25 cellular contexts compared by ENCODE assay signal in genomic region chr3:52789746-52790040, GRCh38. TPM values are rescaled to one million over a fixed set of nuclear protein-coding genes. Genes with fewer than 3 reads are reported as not detected.
A peak's percentile ranks its signal among the peaks of the same experiment; 100 is the strongest.
DNase-seq lines count a peak whose midpoint lies in the region; ATAC-seq and TF ChIP-seq lines count a peak whose summit lies in the region.
"Had no signal": no experiment of that assay in that cellular context is flagged by ENCODE, and none has a peak within 500 bp of the region (broad histone marks: within the 10 kb centered on the region; RNA-seq: fewer than 3 reads in every experiment).

No MANE protein-coding gene starts in this region.

- H4K20me1 ChIP-seq in BLaER1 = no peaks in the 10 kb centered on the region

- H3K4me1 Mint-ChIP-seq in WTC11 = no peaks in the 10 kb centered on the region

- no peak for TF ChIP-seq RAD21 in liver (IDR thresholded peaks at IDR 0.05)

- H3K9me3 ChIP-seq in BLaER1 (no peaks in the 10 kb centered on the region), liver (ENCODE audit: control insufficient read depth in 4 of 4, low read length in 3 of 4) (no peaks in the 10 kb centered on the region)
- H3K9me3 ChIP-seq: Caco-2, SJCRH30 had no signal

- POLR2A ChIA-PET in WTC11 (lab: Charles Lee) = no interaction called here

- no peaks in the 10 kb centered on the region for H3K27me3 Mint-ChIP-seq in WTC11 (ENCODE audit: low read depth)

- H3K4me2 ChIP-seq in BLaER1 = peak overlapping the region; percentile 90

- no peak overlapping the region for H3K27ac Mint-ChIP-seq in WTC11
- H3K27ac Mint-ChIP-seq: CD8-positive, alpha-beta T cell had no signal

- H3K36me3 ChIP-seq in BLaER1 (no peaks in the 10 kb centered on the region), liver (ENCODE audit: control insufficient read depth in 4 of 4, insufficient read depth in 3 of 4, low read depth in 1 of 4, low read length in 3 of 4) (peaks cover 4 to 42% (median 30%) of the 10 kb centered on the region in 4 donors)
- H3K36me3 ChIP-seq: SJCRH30 had no signal

- TF ChIP-seq CTCF in WTC11 (IDR thresholded peaks at IDR 0.05) (no peak), liver (IDR thresholded peaks at IDR 0.05; ENCODE audit: low read depth, low read length, missing input control) (no peak), omental fat pad (IDR thresholded peaks at IDR 0.05) (no peak)

- no peaks in the 10 kb centered on the region for H3K9me3 Mint-ChIP-seq in WTC11
- H3K9me3 Mint-ChIP-seq: CD8-positive, alpha-beta T cell had no signal

- H3K4me1 ChIP-seq in BLaER1 = peaks cover 64% of the 10 kb centered on the region
- H3K4me1 ChIP-seq in liver (ENCODE audit: control insufficient read depth in 4 of 4, insufficient read depth in 4 of 4, low read length in 3 of 4) = peaks cover 20 to 93% (median 75%) of the 10 kb centered on the region in 4 donors
- H3K4me1 ChIP-seq: Caco-2, SJCRH30 had no signal

- no peak overlapping the region for H3K4me3 Mint-ChIP-seq in WTC11
- H3K4me3 Mint-ChIP-seq: CD8-positive, alpha-beta T cell had no signal

- H3K36me3 Mint-ChIP-seq in WTC11 = no peaks in the 10 kb centered on the region
- H3K36me3 Mint-ChIP-seq: CD8-positive, alpha-beta T cell had no signal

- H3K27me3 ChIP-seq in BLaER1 (no peaks in the 10 kb centered on the region), liver (ENCODE audit: control insufficient read depth in 4 of 4, insufficient read depth in 4 of 4, low read length in 3 of 4) (no peaks in the 10 kb centered on the region)
- H3K27me3 ChIP-seq: SJCRH30 had no signal

- ATAC-seq in WTC11 = no peak
- ATAC-seq in omental fat pad (ENCODE audit: low FRiP score) = no peak
- no peak for ATAC-seq in GM19455 (IDR thresholded peaks at IDR 0.05; ENCODE audit: unreplicated experiment)
- ATAC-seq: CD8-positive, alpha-beta T cell; PC-3; SK-N-SH treated with all-trans-retinoic acid at 6 μM for 48 hours had no signal

- peak overlapping the region; percentile 26; the same call in 1 of the 2 replicates for H3K9ac ChIP-seq in BLaER1
- H3K9ac ChIP-seq in liver (ENCODE audit: low read depth in 1 of 2, low read length in 2 of 2) = no peak overlapping the region

- H3K27ac ChIP-seq in BLaER1 (peak overlapping the region; percentile 93), liver (ENCODE audit: low read depth in 1 of 2, low read length in 2 of 2) (peak overlapping the region; percentile 8 to 26)
- H3K27ac ChIP-seq: C4-2B, SJCRH30 had no signal

- no peak for DNase-seq in WTC11 (ENCODE audit: low spot score)
- peak; percentile 75 for DNase-seq in posterior vena cava (ENCODE audit: low spot score)
- no peak for DNase-seq in omental fat pad (ENCODE audit: low spot score)
- DNase-seq in NCI-H345 (lab: John Stamatoyannopoulos, UW) = no peak
- DNase-seq: AML-193; Caco-2; DMS79; GF-D8; Karpas-422; NCI-H1092; NCI-H1436; NCI-H187 treated with DMSO at 0.1 percent for 48 hours; NCI-H2171 treated with DMSO at 0.1 percent for 48 hours; NCI-H524; NCI-H774; NK-92 treated with Interleukin-12 subunit alpha and Interleukin-12 subunit beta, amount 100 ng/mL, for 24 hours; PC-3; SJCRH30 had no signal

- H3K4me3 ChIP-seq in BLaER1 (no peak overlapping the region), liver (ENCODE audit: low read depth in 1 of 3, low read length in 3 of 3) (no peak overlapping the region)
- H3K4me3 ChIP-seq: SJCRH30 had no signal

- whole genome bisulfite sequencing in liver = 73% methylated on average over 6 of the region's 6 CpGs

- intact Hi-C loops in posterior vena cava (cut with DNase I) = no loop called here

- CTCF ChIA-PET in WTC11 (lab: Charles Lee) = interaction anchor here (1.9 to 5.4 kb wide), 2 partner anchors 10 to 31 kb away, joined by 9 to 41 read pairs; no protein-coding TSS in a partner anchor

TF ChIP-seq in WTC11, 78 proteins besides CTCF, POLR2A, EP300 and RAD21 (continues in another document):
- TF ChIP-seq ZNF219 (CRISPR knock-in tag; IDR thresholded peaks at IDR 0.05; ENCODE audit: borderline replicate concordance) (no peak), PRDM15 (CRISPR knock-in tag; IDR thresholded peaks at IDR 0.05) (0 out of 2 replicates have a peak, but pooled peaks have one; percentile 52), EMX1 (CRISPR knock-in tag; IDR thresholded peaks at IDR 0.05) (no peak)

TF ChIP-seq in liver, 16 proteins besides CTCF, POLR2A, EP300 and RAD21 (continues in another document):
- TF ChIP-seq EGR1 (IDR thresholded peaks at IDR 0.05; ENCODE audit: low read depth in 2 of 2) = no peak
- no peak for TF ChIP-seq FOXA2 (IDR thresholded peaks at IDR 0.05)
- no peak for TF ChIP-seq FOXA1 (IDR thresholded peaks at IDR 0.05)
- TF ChIP-seq RXRA (IDR thresholded peaks at IDR 0.05) = no peak
- no peak for TF ChIP-seq ZBTB33 (IDR thresholded peaks at IDR 0.05)
- no peak for TF ChIP-seq YY1 (IDR thresholded peaks at IDR 0.05)
- TF ChIP-seq TAF1 (conservative IDR thresholded peaks at IDR 0.05) = no peak
- TF ChIP-seq NR2F2 (IDR thresholded peaks at IDR 0.05) = no peak
- TF ChIP-seq HNF4G (IDR thresholded peaks at IDR 0.05) = no peak
- no peak for TF ChIP-seq REST (IDR thresholded peaks at IDR 0.05)
- TF ChIP-seq JUND (IDR thresholded peaks at IDR 0.05) = no peak
- TF ChIP-seq GABPA (IDR thresholded peaks at IDR 0.05 in 1 of 2, conservative IDR thresholded peaks at IDR 0.05 in 1 of 2) = no peak
- no peak for TF ChIP-seq ATF3 (IDR thresholded peaks at IDR 0.05)
- TF ChIP-seq HNF4A (conservative IDR thresholded peaks at IDR 0.05) = no peak

RNA-seq across cellular contexts. Expression of gene ITIH3, which starts 4.9 kb away (rescaled TPM):
- total RNA-seq in WTC11 (2021) (0.23 to 0.37 TPM (median 0.25 TPM) in 3 replicates), liver (1,000 to 10,000 TPM in 1 of 2 donors, 100 to 1,000 TPM in 1; 507 to 1,075 TPM), posterior vena cava (10 to 100 TPM; 14.8 to 16.1 TPM), omental fat pad (1 to 10 TPM in 3 of 4 donors, under 1 TPM in 1; 0.93 to 2.8 (median 1.9) TPM)
- polyA plus RNA-seq in liver = 1,000 to 10,000 TPM in 1 of 2 donors, 100 to 1,000 TPM in 1; 743 to 1,326 TPM
- total RNA-seq: CD8-positive, alpha-beta T cell; HT-29; PC-3; SJCRH30 had no signal

RNA-seq across cellular contexts. Expression of gene ITIH1, which starts 12.3 kb away (rescaled TPM):
- total RNA-seq in WTC11 (2021) (0.26 to 0.69 TPM (median 0.50 TPM) in 3 replicates), liver (1,000 to 10,000 TPM; 1,022 to 1,400 TPM), posterior vena cava (1 to 10 TPM; 1.3 to 2.6 TPM), omental fat pad (under 1 TPM in 1 of 4 donors, not detected in 3; 0.94 TPM)
- 1,000 to 10,000 TPM; 1,193 to 1,291 TPM for polyA plus RNA-seq in liver
- total RNA-seq: Caco-2; CD8-positive, alpha-beta T cell; HT-29; PC-3 had no signal

RNA-seq across cellular contexts. Expression of gene NEK4, which starts 19.0 kb away (rescaled TPM):
- total RNA-seq in WTC11 (2021) (30.3 to 31.4 TPM (median 31.2 TPM) in 3 replicates), liver (10 to 100 TPM; 24.0 to 28.7 TPM), posterior vena cava (10 to 100 TPM; 17.3 to 21.5 TPM), omental fat pad (10 to 100 TPM; 16.8 to 22.0 (median 18.7) TPM)
- polyA plus RNA-seq in liver = 1 to 10 TPM; 5.4 to 6.8 TPM

RNA-seq across cellular contexts. Expression of gene ITIH4, which starts 40.8 kb away (rescaled TPM):
- total RNA-seq in WTC11 (2021) (2.4 to 6.2 TPM (median 3.9 TPM) in 3 replicates), liver (1,000 to 10,000 TPM in 1 of 2 donors, 100 to 1,000 TPM in 1; 447 to 2,000 TPM), posterior vena cava (10 to 100 TPM; 19.1 to 28.8 TPM), omental fat pad (10 to 100 TPM in 1 of 4 donors, 1 to 10 TPM in 3; 1.2 to 18.8 (median 3.6) TPM)
- polyA plus RNA-seq in liver = 1,000 to 10,000 TPM; 2,821 to 3,354 TPM
- total RNA-seq: HT-29, SJCRH30 had no signal

RNA-seq across cellular contexts. Expression of gene MUSTN1, which starts 45.1 kb away (rescaled TPM):
- total RNA-seq in WTC11 (2021) = 2.7 to 4.2 TPM (median 3.3 TPM) in 3 replicates
- total RNA-seq in liver = 10 to 100 TPM in 1 of 2 donors, under 1 TPM in 1; 0.25 to 12.1 TPM
- polyA plus RNA-seq in liver = 1 to 10 TPM; 1.8 to 6.1 TPM
- total RNA-seq in posterior vena cava = 100 to 1,000 TPM in 1 of 2 donors, 10 to 100 TPM in 1; 78.5 to 105 TPM
- 10 to 100 TPM in 1 of 4 donors, 1 to 10 TPM in 3; 2.8 to 34.7 (median 6.4) TPM for total RNA-seq in omental fat pad
- total RNA-seq: HT-29 had no signal

Comparison
In these comparisons a context has a peak if more than half of its experiments do, and no peak if none do; other contexts are left out.
1. RNA of gene ITIH3, which starts 4.9 kb away (total RNA-seq): 507 to 1,075 TPM in liver; 14.8 to 16.1 TPM in posterior vena cava, 0.93 to 2.8 TPM in omental fat pad and 0.23 to 0.37 TPM in WTC11; every median in the first group is over 10 times any median in the second.
2. RNA of gene ITIH1, which starts 12.3 kb away (total RNA-seq): 1,022 to 1,400 TPM in liver; 1.3 to 2.6 TPM in posterior vena cava, 0.94 TPM in omental fat pad and 0.26 to 0.69 TPM in WTC11; every median in the first group is over 100 times any median in the second.